9 cellular contexts compared by ENCODE assay signal in the genomic region with DNA sequence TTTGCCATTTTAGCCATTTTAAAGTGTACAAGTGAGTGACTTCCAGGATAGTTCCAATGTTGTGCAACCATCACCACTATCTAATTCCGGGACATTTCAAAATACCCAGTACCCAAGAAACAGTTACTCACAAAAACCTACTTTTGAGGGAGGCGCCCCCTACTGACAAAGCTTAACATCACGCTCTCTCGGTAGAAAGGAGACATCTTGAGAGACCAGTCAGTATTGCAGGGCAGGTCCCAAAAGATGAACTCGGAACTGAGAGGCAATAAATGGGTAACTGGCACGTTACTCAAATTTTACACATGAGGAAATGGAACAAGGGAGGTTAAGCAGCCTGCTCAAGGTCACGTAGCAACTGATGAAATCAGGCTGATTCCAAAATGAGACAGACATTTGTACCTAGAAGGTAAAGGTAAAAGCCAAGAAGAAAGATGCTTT. TPM values are rescaled to one million over a fixed set of nuclear protein-coding genes. Genes with fewer than 3 reads are reported as not detected.
DNase-seq lines count a peak whose midpoint lies in the region; ATAC-seq and TF ChIP-seq lines count a peak whose summit lies in the region.
"Had no signal": no experiment of that assay in that cellular context is flagged by ENCODE, and none has a peak within 500 bp of the region (broad histone marks: within the 10 kb centered on the region; RNA-seq: fewer than 3 reads in every experiment).

No MANE protein-coding gene starts in this region.

- H4K20me1 ChIP-seq in DND-41 (ENCODE audit: insufficient read depth, low read length) = no peaks in the 10 kb centered on the region

- TF ChIP-seq CTCF in DND-41 (IDR thresholded peaks at IDR 0.05; ENCODE audit: borderline replicate concordance, extremely low read depth, low read length, poor library complexity, severe bottlenecking) = peak; percentile 82

- H3K9ac ChIP-seq in DND-41 (ENCODE audit: low read depth, low read length) = no peak overlapping the region

- no peak overlapping the region for H3K27ac ChIP-seq in DND-41 (ENCODE audit: low read length)

- H3K4me1 ChIP-seq in DND-41 (ENCODE audit: insufficient read depth, low read length) = peaks cover 38% of the 10 kb centered on the region

- H3K4me2 ChIP-seq in DND-41 (ENCODE audit: insufficient read depth, low read length) = no peak overlapping the region

- ATAC-seq in DND-41 (ENCODE audit: insufficient read depth, low read depth) = no peak
- peak; percentile 73 for ATAC-seq in GM21390 (IDR thresholded peaks at IDR 0.05; ENCODE audit: unreplicated experiment)
- peak; percentile 95 for ATAC-seq in memory B cell (ENCODE audit: low read depth)

- no peaks in the 10 kb centered on the region for H3K36me3 ChIP-seq in DND-41 (ENCODE audit: insufficient read depth, low read length)

- H3K27me3 Mint-ChIP-seq in memory B cell = peaks cover 2% of the 10 kb centered on the region
- H3K27me3 Mint-ChIP-seq: activated naive CD8-positive, alpha-beta T cell had no signal

- H3K79me2 ChIP-seq in DND-41 (ENCODE audit: insufficient read depth, low read length) = no peaks in the 10 kb centered on the region

- H3K4me3 Mint-ChIP-seq in memory B cell = no peak overlapping the region
- H3K4me3 Mint-ChIP-seq: activated naive CD8-positive, alpha-beta T cell had no signal

- no peak overlapping the region for H2AFZ ChIP-seq in DND-41 (ENCODE audit: low read depth, low read length)

- DNase-seq in DND-41 = peak; percentile 62
- DNase-seq in Jurkat, Clone E6-1 (ENCODE audit: low read depth, low spot score) = peak; percentile 81
- peak; percentile 30 for DNase-seq in UCSD-AML1 (lab: John Stamatoyannopoulos, UW; ENCODE audit: unreplicated experiment)
- peak; percentile 48 for DNase-seq in cerebellar cortex (ENCODE audit: low spot score)
- DNase-seq in memory B cell (ENCODE audit: low spot score in 2 of 2) = peak; percentile 60 to 74
- DNase-seq in stromal cell of bone marrow (ENCODE audit: low read depth) = peak; percentile 47
- no peak for DNase-seq in NCI-H2107 (lab: John Stamatoyannopoulos, UW)

- H3K9me3 ChIP-seq in DND-41 (ENCODE audit: insufficient read depth, low read length, severe bottlenecking) = no peaks in the 10 kb centered on the region

- H3K27me3 ChIP-seq in DND-41 (ENCODE audit: insufficient read depth, low read length, poor library complexity) = peaks cover 2% of the 10 kb centered on the region

- H3K9me3 Mint-ChIP-seq in memory B cell = no peaks in the 10 kb centered on the region

- no peak overlapping the region for H3K4me3 ChIP-seq in DND-41 (ENCODE audit: low read depth in 1 of 2, low read length in 2 of 2)
- H3K4me3 ChIP-seq in Jurkat, Clone E6-1 (ENCODE audit: low read length) = no peak overlapping the region

- H3K27ac Mint-ChIP-seq in memory B cell = peak overlapping the region; percentile 8
- H3K27ac Mint-ChIP-seq: activated naive CD8-positive, alpha-beta T cell had no signal

- peaks cover 4% of the 10 kb centered on the region for H3K4me1 Mint-ChIP-seq in memory B cell

- no peaks in the 10 kb centered on the region for H3K36me3 Mint-ChIP-seq in memory B cell
- H3K36me3 Mint-ChIP-seq: activated naive CD8-positive, alpha-beta T cell had no signal

RNA-seq across cellular contexts. Expression of gene POU2AF1, which starts 50.0 kb away (rescaled TPM):
- polyA plus RNA-seq in Jurkat, Clone E6-1 (2012; ENCODE audit: insufficient read depth, insufficient read length) = 1.7 TPM
